8 cellular contexts compared by ENCODE assay signal in genomic region chr1:43933386-43934278, GRCh38. TPM values are rescaled to one million over a fixed set of nuclear protein-coding genes. Genes with fewer than 3 reads are reported as not detected.
DNase-seq lines count a peak whose midpoint lies in the region; ATAC-seq, FAIRE-seq and TF ChIP-seq lines count a peak whose summit lies in the region.

Gene ARTN (plus strand): TSS chr1:43933801. CDS start chr1:43935657, 1,856 bp downstream.

- H3K27me3 ChIP-seq in endothelial cell of umbilical vein (ENCODE audit: control insufficient read depth in 2 of 2, insufficient read depth in 2 of 2, low read length in 2 of 2), result peaks cover 2 to 9% of the 10 kb centered on the region in 2 experiments

- H3K36me3 ChIP-seq in endothelial cell of umbilical vein (ENCODE audit: control insufficient read depth in 2 of 2, extremely low read depth in 1 of 2, insufficient read depth in 2 of 2, low read length in 2 of 2), result no peaks in the 10 kb centered on the region

- no peaks in the 10 kb centered on the region for H3K9me3 Mint-ChIP-seq in neural crest cell

- dilution Hi-C loops in endothelial cell of umbilical vein (cut with MboI; ENCODE audit: extremely low pct_ligation_motif_present, low sequenced_read_pairs), result loop anchor here (25.0 kb wide), 1 partner anchor 171 kb away; no protein-coding TSS in a partner anchor

- no peak within 1 kb of the TSS for H3K9ac ChIP-seq in endothelial cell of umbilical vein (replicated peaks; ENCODE audit: extremely low read depth, insufficient read depth, low read length)

- H3K9me1 ChIP-seq in endothelial cell of umbilical vein (replicated peaks; ENCODE audit: control insufficient read depth, extremely low read depth, insufficient read depth, low read length), result no peaks in the 10 kb centered on the region

- H4K20me1 ChIP-seq in endothelial cell of umbilical vein (replicated peaks; ENCODE audit: control insufficient read depth, extremely low read depth, insufficient read depth, low read length), result no peaks in the 10 kb centered on the region

- FAIRE-seq in endothelial cell of umbilical vein (lab: Jason Lieb, UNC), result no peak

- BruUV-seq in endothelial cell of umbilical vein (replicated peaks; lab: Mats Ljungman, UMichigan), result no TSS peak

- POLR2A ChIA-PET in endothelial cell of umbilical vein (lab: Charles Lee), result interaction anchor here (0.8 to 1.4 kb wide), 2 partner anchors 13 to 170 kb away, joined by 4 read pairs; partner anchors contain the start of gene IPO13

- peak within 1 kb of the TSS; percentile 3 for H3K27ac Mint-ChIP-seq in neural crest cell (ENCODE audit: unreplicated experiment)

- H3K4me1 ChIP-seq in endothelial cell of umbilical vein (ENCODE audit: control insufficient read depth, extremely low read depth, insufficient read depth, low read length), result peaks cover 5% of the 10 kb centered on the region

- DNase-seq in GM10266 (ENCODE audit: extremely low spot score) (peak; percentile 47), NCI-H748 (lab: John Stamatoyannopoulos, UW; ENCODE audit: unreplicated experiment) (peak; percentile 82), endothelial cell of umbilical vein (ENCODE audit: low read depth, low spot score) (no peak), neural crest cell (ENCODE audit: low read depth, low spot score) (no peak), SIG-M5 treated with dmso at 0.1 percent for 504 hours (lab: John Stamatoyannopoulos, UW; ENCODE audit: unreplicated experiment) (no peak)

- no peak for TF ChIP-seq POLR2A in endothelial cell of umbilical vein (IDR thresholded peaks at IDR 0.05; ENCODE audit: low read depth, low read length)

- no peaks in the 10 kb centered on the region for H3K79me2 ChIP-seq in endothelial cell of umbilical vein (ENCODE audit: control insufficient read depth, insufficient read depth, low read length)

- ATAC-seq in GM21390 (IDR thresholded peaks at IDR 0.05; ENCODE audit: unreplicated experiment), result no peak
- ATAC-seq in HG02571 (IDR thresholded peaks at IDR 0.05; ENCODE audit: unreplicated experiment), result no peak
- no peak for ATAC-seq in GM18867 (IDR thresholded peaks at IDR 0.05; ENCODE audit: unreplicated experiment)

- H3K27ac ChIP-seq in endothelial cell of umbilical vein (ENCODE audit: insufficient read depth, low read depth, low read length), result no peak within 1 kb of the TSS

- no peak for TF ChIP-seq CTCF in GM10266 (IDR thresholded peaks at IDR 0.05; ENCODE audit: control insufficient read depth, insufficient read depth, low read depth, missing control alignments)
- TF ChIP-seq CTCF in endothelial cell of umbilical vein (IDR thresholded peaks at IDR 0.05; ENCODE audit: extremely low read depth in 1 of 2, insufficient read depth in 1 of 2, low read depth in 1 of 2, low read length in 2 of 2), result no peak
- TF ChIP-seq CTCF in neural crest cell (conservative IDR thresholded peaks at IDR 0.05), result no peak

- H3K4me3 ChIP-seq in endothelial cell of umbilical vein (replicated peaks in 1 of 3; ENCODE audit: insufficient read depth in 1 of 3, low read depth in 1 of 3, low read length in 3 of 3), result peak within 1 kb of the TSS in 2 of 3 experiments; percentile 5 to 18

- peak within 1 kb of the TSS; percentile 32 for H2AFZ ChIP-seq in endothelial cell of umbilical vein (ENCODE audit: low read depth, low read length)

- no peaks in the 10 kb centered on the region for H3K36me3 Mint-ChIP-seq in neural crest cell (ENCODE audit: low read depth)

- H3K4me3 Mint-ChIP-seq in neural crest cell, result peak within 1 kb of the TSS; percentile 83

- H3K9me3 ChIP-seq in endothelial cell of umbilical vein (replicated peaks; ENCODE audit: control insufficient read depth, insufficient read depth, low read length), result no peaks in the 10 kb centered on the region

- CTCF ChIA-PET in endothelial cell of umbilical vein (lab: Charles Lee), result interaction anchor here (0.8 to 18.1 kb wide), 43 partner anchors 9 to 704 kb away, joined by 3 to 965 read pairs (median 6); partner anchors contain the start of genes ATP6V0B, IPO13, KDM4A and ST3GAL3

- peak within 1 kb of the TSS; percentile 42 for H3K4me2 ChIP-seq in endothelial cell of umbilical vein (ENCODE audit: insufficient read depth, low read length)

- intact Hi-C loops in endothelial cell of umbilical vein (cut with micrococcal nuclease), result loop anchor here (1.0 to 5.0 kb wide), 5 partner anchors 81 to 404 kb away; partner anchors contain the start of genes KDM4A and ST3GAL3

- H3K27me3 Mint-ChIP-seq in neural crest cell (ENCODE audit: low read depth), result peaks cover 54% of the 10 kb centered on the region

- peaks cover 16% of the 10 kb centered on the region for H3K4me1 Mint-ChIP-seq in neural crest cell

TF ChIP-seq in endothelial cell of umbilical vein, 7 proteins besides CTCF, POLR2A, EP300 and RAD21:
- TF ChIP-seq JUN (IDR thresholded peaks at IDR 0.05; ENCODE audit: borderline replicate concordance, insufficient read depth, insufficient read length, low read depth) (no peak), EZH2 (IDR thresholded peaks at IDR 0.05; ENCODE audit: borderline replicate concordance, low read depth, low read length, severe bottlenecking) (peak; percentile 46), MAX (IDR thresholded peaks at IDR 0.05; ENCODE audit: insufficient read depth, insufficient read length) (no peak)
TF ChIP-seq in endothelial cell of umbilical vein: peak in this region for 1.

RNA-seq across cellular contexts. Expression of gene ARTN, which starts in this region (rescaled TPM):
- total RNA-seq in endothelial cell of umbilical vein (0.18 and 0.48 TPM in 2 replicates), neural crest cell (0.89 and 1.0 TPM in 2 replicates)
- polyA plus RNA-seq in endothelial cell of umbilical vein, result 0.11 TPM in 2 replicates
- not detected in 2 replicates for polyA plus RNA-seq in endothelial cell of umbilical vein (2011; cell fraction: cytosol; rRNA removed)
- 0.66 and 0.71 TPM in 2 replicates for polyA plus RNA-seq in endothelial cell of umbilical vein (2011; cell fraction: nucleus; rRNA removed)
- polyA plus RNA-seq in endothelial cell of umbilical vein (2012), result 0.24 TPM in 1 of 2 replicates, not detected in the other
- not detected in 2 replicates for polyA minus RNA-seq in endothelial cell of umbilical vein
- 1.9 TPM for polyA minus RNA-seq in endothelial cell of umbilical vein (2011; cell fraction: cytosol; rRNA and poly(A)+ RNA removed)
- polyA minus RNA-seq in endothelial cell of umbilical vein (2011; cell fraction: nucleus; rRNA and poly(A)+ RNA removed), result 0.43 and 0.53 TPM in 2 replicates

Comparison
In these comparisons a context has a peak if more than half of its experiments do, and no peak if none do; other contexts are left out.
1. DNase-seq: peak in GM10266 (single experiment) and NCI-H748 (single experiment); none in endothelial cell of umbilical vein (single experiment), neural crest cell (single experiment) and SIG-M5 treated with dmso at 0.1 percent for 504 hours (single experiment).